1 cellular context compared by ENCODE assay signal in the genomic region with DNA sequence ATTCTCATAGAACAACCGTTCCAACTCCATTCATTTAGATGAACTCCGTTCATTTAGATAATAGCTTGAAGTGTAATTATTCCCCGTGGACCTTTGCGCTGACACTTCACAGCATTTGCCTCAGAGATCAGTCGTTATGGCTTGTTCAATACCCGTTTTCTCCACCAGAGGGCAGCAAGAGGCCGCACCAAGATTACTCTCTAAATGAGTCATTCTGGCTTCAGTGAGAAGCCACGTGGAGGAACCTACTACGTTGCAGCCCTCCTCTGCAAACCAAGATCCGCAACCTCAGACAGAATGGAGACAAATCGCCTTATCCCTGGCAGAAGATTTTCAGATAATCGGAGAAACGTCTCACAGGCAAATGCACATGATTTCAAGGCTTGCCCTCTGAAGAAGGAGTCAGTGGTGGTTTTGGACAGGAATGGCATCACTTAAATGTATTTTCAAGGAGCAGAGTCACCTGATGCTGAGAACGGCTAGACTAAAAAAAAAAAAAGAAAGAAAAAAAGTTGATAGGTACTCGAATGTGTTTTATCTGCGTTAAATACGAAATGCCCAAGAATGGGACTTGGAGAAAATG.
TF ChIP-seq lines count a peak whose summit lies in the region.

No MANE protein-coding gene starts in this region.

TF ChIP-seq in SK-N-SH, 30 proteins besides CTCF, POLR2A, EP300 and RAD21 (continued from another document):
- TF ChIP-seq, protein P1, sequence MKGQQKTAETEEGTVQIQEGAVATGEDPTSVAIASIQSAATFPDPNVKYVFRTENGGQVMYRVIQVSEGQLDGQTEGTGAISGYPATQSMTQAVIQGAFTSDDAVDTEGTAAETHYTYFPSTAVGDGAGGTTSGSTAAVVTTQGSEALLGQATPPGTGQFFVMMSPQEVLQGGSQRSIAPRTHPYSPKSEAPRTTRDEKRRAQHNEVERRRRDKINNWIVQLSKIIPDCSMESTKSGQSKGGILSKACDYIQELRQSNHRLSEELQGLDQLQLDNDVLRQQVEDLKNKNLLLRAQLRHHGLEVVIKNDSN (IDR thresholded peaks at IDR 0.05; ENCODE audit: borderline replicate concordance, low read depth), result peak; percentile 75
- TF ChIP-seq RXRA (IDR thresholded peaks at IDR 0.05; ENCODE audit: borderline replicate concordance, low read depth), result no peak
- no peak for TF ChIP-seq TEAD4 (IDR thresholded peaks at IDR 0.05; ENCODE audit: borderline replicate concordance, insufficient read depth)
- peak; percentile 91 for TF ChIP-seq SMC3 (IDR thresholded peaks at IDR 0.05; ENCODE audit: low read depth, low read length)
- TF ChIP-seq JUND (IDR thresholded peaks at IDR 0.05), result peak; percentile 81
- TF ChIP-seq NFIC (IDR thresholded peaks at IDR 0.05; ENCODE audit: borderline replicate concordance), result no peak; the same call in 1 of the 2 replicates
- TF ChIP-seq GABPA (IDR thresholded peaks at IDR 0.05; ENCODE audit: low read depth), result 0 out of 2 replicates have a peak, but pooled peaks have one; percentile 20
- TF ChIP-seq FOXJ3 (CRISPR knock-in tag; IDR thresholded peaks at IDR 0.05), result no peak
- no peak for TF ChIP-seq FOXM1 (IDR thresholded peaks at IDR 0.05; ENCODE audit: low read depth)
